Comparison of ENCODE assay signal across 3 cellular contexts in genomic region chr20:54981181-54981580, GRCh38.
"Had no signal": no experiment of that assay in that cellular context is flagged by ENCODE, and none has a peak within 500 bp of the region (broad histone marks: within the 10 kb centered on the region; RNA-seq: fewer than 3 reads in every experiment).

No MANE protein-coding gene starts in this region.

- H3K4me3 ChIP-seq: GM12878 had no signal

- DNase-seq: GDM1, GF-D8 had no signal
